ENCODE assay signal across 35 cellular contexts in the genomic region with DNA sequence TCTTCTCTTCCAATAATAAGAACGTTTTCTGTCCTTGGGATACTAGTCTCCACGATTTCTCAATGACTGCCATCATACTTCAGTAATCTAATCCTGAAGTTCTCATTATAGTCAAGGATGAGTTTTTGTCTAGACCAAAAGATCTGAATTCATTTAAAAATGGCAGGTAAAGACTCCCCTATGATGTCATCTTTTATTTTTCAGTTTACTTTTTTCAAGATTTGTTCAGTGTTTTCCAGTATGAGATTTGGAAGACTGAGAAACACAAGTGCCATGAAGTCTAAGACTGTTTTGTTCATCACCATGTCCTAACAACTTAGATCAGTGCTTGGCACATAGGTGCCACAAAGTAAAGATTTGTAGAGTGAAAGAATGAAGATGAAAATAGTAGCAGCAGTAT. TPM values are rescaled to one million over a fixed set of nuclear protein-coding genes. Genes with fewer than 3 reads are reported as not detected.
DNase-seq lines count a peak whose midpoint lies in the region; ATAC-seq, FAIRE-seq and TF ChIP-seq lines count a peak whose summit lies in the region.
"Had no signal": no experiment of that assay in that cellular context is flagged by ENCODE, and none has a peak within 500 bp of the region (broad histone marks: within the 10 kb centered on the region; RNA-seq: fewer than 3 reads in every experiment).

No MANE protein-coding gene starts in this region.

- no peak for ATAC-seq in activated CD8-positive, alpha-beta memory T cell treated with anti-CD3 and anti-CD28 coated beads, Interleukin-2, amount 10 ng/mL, durations not matched to agents 7 days and 5 days
- ATAC-seq in HepG2 (no peak), right lobe of liver (no peak)
- ATAC-seq: A549; CD8-positive, alpha-beta T cell had no signal

- no peak overlapping the region for H3K4me3 ChIP-seq in HepG2 (replicated peaks in 1 of 3; ENCODE audit: insufficient read depth in 1 of 3, low read depth in 2 of 3, low read length in 3 of 3)
- no peak overlapping the region for H3K4me3 ChIP-seq in right lobe of liver
- no peak overlapping the region for H3K4me3 ChIP-seq in HEK293 (ENCODE audit: low read depth, low read length)
- H3K4me3 ChIP-seq: A549; BLaER1; BLaER1 treated with 17β-estradiol and CSF1 and Interleukin-3, amounts not matched to agents 10 nM and 100 nM had no signal

- H3K27ac ChIP-seq in HepG2 (ENCODE audit: extremely low read length, insufficient read depth, low read length) (no peak overlapping the region), right lobe of liver (no peak overlapping the region), HEK293 (ENCODE audit: extremely low read depth, low read depth, low read length) (no peak overlapping the region)
- H3K27ac ChIP-seq: 22Rv1; A549; BLaER1; BLaER1 treated with 17β-estradiol and CSF1 and Interleukin-3, amounts not matched to agents 10 nM and 100 nM; C4-2B had no signal

- POLR2A ChIA-PET in HepG2 (lab: Yijun Ruan, JAX) = no interaction called here
- POLR2A ChIA-PET in HEK293 (lab: Yijun Ruan, JAX) = no interaction called here

- H3K9me3 ChIP-seq in HepG2 (ENCODE audit: low read length) (no peaks in the 10 kb centered on the region), right lobe of liver (no peaks in the 10 kb centered on the region), HEK293 (ENCODE audit: control insufficient read depth, insufficient read depth, low read depth, low read length) (no peaks in the 10 kb centered on the region)
- H3K9me3 ChIP-seq: A549; BE2C; BLaER1; BLaER1 treated with 17β-estradiol and CSF1 and Interleukin-3, amounts not matched to agents 10 nM and 100 nM; Caco-2 had no signal

- no peaks in the 10 kb centered on the region for H3K27me3 ChIP-seq in HepG2 (ENCODE audit: control insufficient read depth in 1 of 2, insufficient read depth in 2 of 2, low read length in 2 of 2)
- no peaks in the 10 kb centered on the region for H3K27me3 ChIP-seq in right lobe of liver
- H3K27me3 ChIP-seq: BE2C; BLaER1; BLaER1 treated with 17β-estradiol and CSF1 and Interleukin-3, amounts not matched to agents 10 nM and 100 nM had no signal

- DNase-seq in activated CD8-positive, alpha-beta memory T cell treated with anti-CD3 and anti-CD28 coated beads, Interleukin-2, amount 10 ng/mL, durations not matched to agents 7 days and 5 days = no peak
- DNase-seq in activated CD8-positive, alpha-beta memory T cell treated with anti-CD3 and anti-CD28 coated beads for 24 hours = no peak
- DNase-seq in HepG2 (ENCODE audit: low spot score) = no peak
- no peak for DNase-seq in right lobe of liver
- no peak for DNase-seq in cortex of kidney (lab: John Stamatoyannopoulos, UW)
- DNase-seq: 8988T; ACHN; AML-193; BE2C; C1 segment of cervical spinal cord; Caco-2; Calu3; CD4-positive, alpha-beta memory T cell; CD4-positive, alpha-beta T cell; CD4-positive, CD25-positive, alpha-beta regulatory T cell; CD8-positive, alpha-beta memory T cell; CD8-positive, alpha-beta T cell; COR-L47; DMS 273 treated with DMSO at 0.1 percent for 48 hours; DMS153; DMS53; DMS79; DMS79 treated with DMSO at 0.1 percent for 48 hours; DND-41; EL had no signal

- no peak overlapping the region for H3K4me3 Mint-ChIP-seq in activated CD8-positive, alpha-beta memory T cell treated with anti-CD3 and anti-CD28 coated beads, Interleukin-2, amount 10 ng/mL, durations not matched to agents 7 days and 5 days
- H3K4me3 Mint-ChIP-seq: B cell; CD14-positive monocyte; CD4-positive, alpha-beta memory T cell; CD4-positive, alpha-beta T cell; CD4-positive, CD25-positive, alpha-beta regulatory T cell; CD8-positive, alpha-beta memory T cell; CD8-positive, alpha-beta T cell had no signal

- H3K4me2 ChIP-seq in HepG2 (ENCODE audit: low read depth, low read length) = no peak overlapping the region
- H3K4me2 ChIP-seq: A549; BLaER1; BLaER1 treated with 17β-estradiol and CSF1 and Interleukin-3, amounts not matched to agents 10 nM and 100 nM had no signal

- 97% methylated on average over 2 of the region's 2 CpGs for WGBS in HepG2 (ENCODE audit: low lambda C conversion rate)
- 100% methylated on average over 2 of the region's 2 CpGs for WGBS in right lobe of liver (ENCODE audit: insufficient coverage, low coverage, low lambda C conversion rate, missing lambda C conversion rate)

- H4K20me1 ChIP-seq in HepG2 (ENCODE audit: insufficient read depth, low read length) = no peaks in the 10 kb centered on the region
- H4K20me1 ChIP-seq: BLaER1; BLaER1 treated with 17β-estradiol and CSF1 and Interleukin-3, amounts not matched to agents 10 nM and 100 nM had no signal

- TF ChIP-seq POLR2A in HepG2 (IDR thresholded peaks at IDR 0.05; ENCODE audit: insufficient read depth in 1 of 2, low read depth in 2 of 2, low read length in 2 of 2) (no peak), right lobe of liver (IDR thresholded peaks at IDR 0.05) (no peak)

- no peak for TF ChIP-seq RAD21 in HepG2 (CRISPR knock-in tag; IDR thresholded peaks at IDR 0.05)

- no peak for TF ChIP-seq EP300 in HepG2 (IDR thresholded peaks at IDR 0.05; ENCODE audit: low read depth in 2 of 2, low read length in 2 of 2)
- no peak for TF ChIP-seq EP300 in HepG2 (CRISPR knock-in tag; IDR thresholded peaks at IDR 0.05; ENCODE audit: borderline replicate concordance)

- H3K36me3 ChIP-seq in HepG2 (replicated peaks in 1 of 2; ENCODE audit: control insufficient read depth in 1 of 2, insufficient read depth in 2 of 2, low read length in 2 of 2) (peaks cover 8 to 24% of the 10 kb centered on the region in 2 experiments; a peak in 4 of 5 replicates), right lobe of liver (peaks cover 0 to 21% (median 8%) of the 10 kb centered on the region in 4 donors), HEK293 (ENCODE audit: control insufficient read depth in 2 of 2, insufficient read depth in 1 of 2, low read length in 2 of 2) (peaks cover 27 to 43% of the 10 kb centered on the region in 2 experiments)
- H3K36me3 ChIP-seq: BE2C had no signal

- H3K27me3 Mint-ChIP-seq in activated CD8-positive, alpha-beta memory T cell treated with anti-CD3 and anti-CD28 coated beads, Interleukin-2, amount 10 ng/mL, durations not matched to agents 7 days and 5 days = no peaks in the 10 kb centered on the region
- H3K27me3 Mint-ChIP-seq: B cell; CD4-positive, alpha-beta memory T cell; CD4-positive, alpha-beta T cell; CD4-positive, CD25-positive, alpha-beta regulatory T cell; CD8-positive, alpha-beta memory T cell had no signal

- TF ChIP-seq CTCF in HepG2 (CRISPR knock-in tag; IDR thresholded peaks at IDR 0.05) (no peak), right lobe of liver (IDR thresholded peaks at IDR 0.05) (no peak), HEK293 (tag by site-specific recombination; IDR thresholded peaks at IDR 0.05) (no peak)

- no peak overlapping the region for H3K9ac ChIP-seq in HepG2 (ENCODE audit: insufficient read depth, low read depth, low read length)
- H3K9ac ChIP-seq: BLaER1; BLaER1 treated with 17β-estradiol and CSF1 and Interleukin-3, amounts not matched to agents 10 nM and 100 nM had no signal

- no TSS peak for BruUV-seq in HepG2 (replicated peaks; lab: Mats Ljungman, UMichigan)

- in situ Hi-C loops in HepG2 (cut with HindIII; ENCODE audit: extremely low pct_ligation_motif_present, low pct_unique_long_range_greater_than_20kb) = no loop called here

- no peaks in the 10 kb centered on the region for H3K79me2 ChIP-seq in HepG2 (ENCODE audit: insufficient read depth, low read length)

- peak overlapping the region; percentile 49 for H3K27ac Mint-ChIP-seq in activated CD8-positive, alpha-beta memory T cell treated with anti-CD3 and anti-CD28 coated beads, Interleukin-2, amount 10 ng/mL, durations not matched to agents 7 days and 5 days
- H3K27ac Mint-ChIP-seq: B cell; CD14-positive monocyte; CD4-positive, alpha-beta T cell; CD4-positive, CD25-positive, alpha-beta regulatory T cell; CD8-positive, alpha-beta memory T cell; CD8-positive, alpha-beta T cell had no signal

- CTCF ChIA-PET in activated CD8-positive, alpha-beta memory T cell treated with anti-CD3 and anti-CD28 coated beads, Interleukin-2, amount 10 ng/mL, durations not matched to agents 7 days and 5 days (lab: Charles Lee) = no interaction called here
- CTCF ChIA-PET in HepG2 (lab: Yijun Ruan, JAX; ENCODE audit: low intra/inter-chr PET ratio, low total read pairs) = no interaction called here
- CTCF ChIA-PET in HEK293 (lab: Yijun Ruan, JAX) = no interaction called here

- intact Hi-C loops in HepG2 (cut with micrococcal nuclease; ENCODE audit: unreplicated experiment) (no loop called here), right lobe of liver (cut with DNase I) (no loop called here)

- H2AFZ ChIP-seq in HepG2 (ENCODE audit: low read length) = no peak overlapping the region

- H3K9me3 Mint-ChIP-seq in activated CD8-positive, alpha-beta memory T cell treated with anti-CD3 and anti-CD28 coated beads, Interleukin-2, amount 10 ng/mL, durations not matched to agents 7 days and 5 days (ENCODE audit: low read depth) = no peaks in the 10 kb centered on the region
- H3K9me3 Mint-ChIP-seq: CD14-positive monocyte; CD4-positive, alpha-beta memory T cell; CD4-positive, alpha-beta T cell; CD4-positive, CD25-positive, alpha-beta regulatory T cell; CD8-positive, alpha-beta memory T cell; CD8-positive, alpha-beta T cell had no signal

- no peaks in the 10 kb centered on the region for H3K4me1 Mint-ChIP-seq in activated CD8-positive, alpha-beta memory T cell treated with anti-CD3 and anti-CD28 coated beads, Interleukin-2, amount 10 ng/mL, durations not matched to agents 7 days and 5 days
- H3K4me1 Mint-ChIP-seq: B cell; CD14-positive monocyte; CD4-positive, alpha-beta memory T cell; CD8-positive, alpha-beta memory T cell had no signal

- FAIRE-seq in HepG2 (lab: Jason Lieb, UNC) = no peak
- FAIRE-seq: A204.1, A549, D721Med had no signal

- no peaks in the 10 kb centered on the region for H3K4me1 ChIP-seq in HepG2 (ENCODE audit: insufficient read depth, low read length)
- H3K4me1 ChIP-seq in right lobe of liver = no peaks in the 10 kb centered on the region
- no peaks in the 10 kb centered on the region for H3K4me1 ChIP-seq in HEK293 (ENCODE audit: control insufficient read depth, insufficient read depth, low read length)
- H3K4me1 ChIP-seq: A549; BE2C; BLaER1; BLaER1 treated with 17β-estradiol and CSF1 and Interleukin-3, amounts not matched to agents 10 nM and 100 nM; Caco-2 had no signal

- peaks cover 47% of the 10 kb centered on the region for H3K36me3 Mint-ChIP-seq in activated CD8-positive, alpha-beta memory T cell treated with anti-CD3 and anti-CD28 coated beads, Interleukin-2, amount 10 ng/mL, durations not matched to agents 7 days and 5 days

RNA-seq across cellular contexts. Expression of a gene that starts 35.8 kb away (rescaled TPM):
- total RNA-seq in activated CD8-positive, alpha-beta memory T cell treated with anti-CD3 and anti-CD28 coated beads, Interleukin-2, amount 10 ng/mL, durations not matched to agents 7 days and 5 days = 10 to 100 TPM; 67.3 to 76.9 TPM
- 53.0 and 86.9 TPM in 2 replicates for total RNA-seq in HepG2 (2016; rRNA removed; fragmentation: Illumina TruSeq; extraction: Trizol)
- 12.4 and 12.9 TPM in 2 replicates for total RNA-seq in HepG2 (2016; cell fraction: cytosol; rRNA removed; fragmentation: Illumina TruSeq; extraction: Trizol; ENCODE audit: low read depth)
- 57.4 and 87.6 TPM in 2 replicates for total RNA-seq in HepG2 (2016; cell fraction: insoluble cytoplasmic fraction; rRNA removed; fragmentation: Illumina TruSeq; extraction: Trizol)
- 45.1 and 51.2 TPM in 2 replicates for total RNA-seq in HepG2 (2016; cell fraction: membrane; rRNA removed; fragmentation: Illumina TruSeq; extraction: Trizol)
- total RNA-seq in HepG2 (2016; cell fraction: nucleus; rRNA removed; fragmentation: Illumina TruSeq; extraction: Trizol) = 54.9 and 55.2 TPM in 2 replicates
- polyA plus RNA-seq in HepG2 (2011; rRNA removed) = 19.7 and 24.2 TPM in 2 replicates
- polyA plus RNA-seq in HepG2 (2011; cell fraction: cytosol; rRNA removed) = 10.7 and 16.7 TPM in 2 replicates
- polyA plus RNA-seq in HepG2 (2011; cell fraction: nucleus; rRNA removed) = 15.5 and 16.0 TPM in 2 replicates
- 39.2 and 55.6 TPM in 2 replicates for polyA plus RNA-seq in HepG2 (2012)
- polyA plus RNA-seq in HepG2 (2016; cell fraction: cytosol; fragmentation: Illumina TruSeq; extraction: Trizol; ENCODE audit: low read depth) = 8.4 and 8.9 TPM in 2 replicates
- polyA plus RNA-seq in HepG2 (2016; cell fraction: insoluble cytoplasmic fraction; fragmentation: Illumina TruSeq; extraction: Trizol; ENCODE audit: low read depth) = 79.6 and 83.1 TPM in 2 replicates
- 30.6 and 33.4 TPM in 2 replicates for polyA plus RNA-seq in HepG2 (2016; cell fraction: membrane; fragmentation: Illumina TruSeq; extraction: Trizol; ENCODE audit: low read depth)
- 61.4 and 65.8 TPM in 2 replicates for polyA plus RNA-seq in HepG2 (2016; cell fraction: nucleus; fragmentation: Illumina TruSeq; extraction: Trizol; ENCODE audit: insufficient read depth, low read depth)
- polyA minus RNA-seq in HepG2 (2011; rRNA and poly(A)+ RNA removed; ENCODE audit: low replicate concordance) = 13.3 and 14.5 TPM in 2 replicates
- polyA minus RNA-seq in HepG2 (2011; cell fraction: cytosol; rRNA and poly(A)+ RNA removed) = 46.6 and 52.8 TPM in 2 replicates
- 87.9 and 91.3 TPM in 2 replicates for polyA minus RNA-seq in HepG2 (2011; cell fraction: nucleus; rRNA and poly(A)+ RNA removed)
- 10 to 100 TPM; 34.3 to 62.4 (median 37.8) TPM for total RNA-seq in right lobe of liver

RNA-seq across cellular contexts. Expression of a gene that starts 40.4 kb away (rescaled TPM):
- 10 to 100 TPM; 67.6 to 73.9 TPM for total RNA-seq in activated CD8-positive, alpha-beta memory T cell treated with anti-CD3 and anti-CD28 coated beads, Interleukin-2, amount 10 ng/mL, durations not matched to agents 7 days and 5 days
- total RNA-seq in HepG2 (2016; rRNA removed; fragmentation: Illumina TruSeq; extraction: Trizol) (61.0 and 70.6 TPM in 2 replicates), right lobe of liver (10 to 100 TPM; 11.0 to 14.4 (median 13.0) TPM)
- total RNA-seq in HepG2 (2016; cell fraction: cytosol; rRNA removed; fragmentation: Illumina TruSeq; extraction: Trizol; ENCODE audit: low read depth) = 10.3 and 10.8 TPM in 2 replicates
- 60.4 and 67.8 TPM in 2 replicates for total RNA-seq in HepG2 (2016; cell fraction: insoluble cytoplasmic fraction; rRNA removed; fragmentation: Illumina TruSeq; extraction: Trizol)
- 15.4 and 15.7 TPM in 2 replicates for total RNA-seq in HepG2 (2016; cell fraction: membrane; rRNA removed; fragmentation: Illumina TruSeq; extraction: Trizol)
- 48.3 and 59.2 TPM in 2 replicates for total RNA-seq in HepG2 (2016; cell fraction: nucleus; rRNA removed; fragmentation: Illumina TruSeq; extraction: Trizol)
- polyA plus RNA-seq in HepG2 (2011; rRNA removed) = 21.3 and 23.4 TPM in 2 replicates
- 8.3 TPM in 2 replicates for polyA plus RNA-seq in HepG2 (2011; cell fraction: cytosol; rRNA removed)
- polyA plus RNA-seq in HepG2 (2011; cell fraction: nucleus; rRNA removed) = 26.9 and 42.4 TPM in 2 replicates
- 20.7 and 24.2 TPM in 2 replicates for polyA plus RNA-seq in HepG2 (2012)
- 2.1 and 2.4 TPM in 2 replicates for polyA plus RNA-seq in HepG2 (2016; cell fraction: cytosol; fragmentation: Illumina TruSeq; extraction: Trizol; ENCODE audit: low read depth)
- polyA plus RNA-seq in HepG2 (2016; cell fraction: insoluble cytoplasmic fraction; fragmentation: Illumina TruSeq; extraction: Trizol; ENCODE audit: low read depth) = 47.7 and 48.3 TPM in 2 replicates
- 5.7 and 6.6 TPM in 2 replicates for polyA plus RNA-seq in HepG2 (2016; cell fraction: membrane; fragmentation: Illumina TruSeq; extraction: Trizol; ENCODE audit: low read depth)
- polyA plus RNA-seq in HepG2 (2016; cell fraction: nucleus; fragmentation: Illumina TruSeq; extraction: Trizol; ENCODE audit: insufficient read depth, low read depth) = 63.4 and 68.9 TPM in 2 replicates
- polyA minus RNA-seq in HepG2 (2011; rRNA and poly(A)+ RNA removed; ENCODE audit: low replicate concordance) = 11.7 and 21.7 TPM in 2 replicates
- 18.5 and 38.1 TPM in 2 replicates for polyA minus RNA-seq in HepG2 (2011; cell fraction: cytosol; rRNA and poly(A)+ RNA removed)
- 29.6 and 35.2 TPM in 2 replicates for polyA minus RNA-seq in HepG2 (2011; cell fraction: nucleus; rRNA and poly(A)+ RNA removed)
